ENCODE assay signal across 16 cellular contexts in the genomic region with DNA sequence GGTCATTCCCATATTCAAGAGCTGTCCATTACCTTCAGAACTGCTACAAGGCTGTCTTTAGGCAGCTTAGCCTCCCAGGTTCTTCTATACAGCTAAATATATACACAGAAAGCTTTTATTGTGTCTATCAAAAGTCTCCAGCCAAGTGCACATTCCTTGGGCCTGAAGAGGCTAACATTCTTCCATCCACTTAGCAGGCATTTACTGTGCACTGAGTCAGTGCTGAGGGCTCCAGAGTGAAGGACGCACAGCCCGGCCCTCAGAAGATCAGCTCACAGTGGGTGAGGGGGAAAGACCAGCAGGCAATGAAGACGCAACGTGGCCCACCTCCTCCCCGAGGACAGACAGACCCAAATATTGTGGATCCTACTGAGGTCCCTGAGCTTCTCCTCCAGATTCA.
A peak's percentile ranks its signal among the peaks of the same experiment; 100 is the strongest.
DNase-seq lines count a peak whose midpoint lies in the region; ATAC-seq, FAIRE-seq and TF ChIP-seq lines count a peak whose summit lies in the region.
"Had no signal": no experiment of that assay in that cellular context is flagged by ENCODE, and none has a peak within 500 bp of the region (broad histone marks: within the 10 kb centered on the region; RNA-seq: fewer than 3 reads in every experiment).

No MANE protein-coding gene starts in this region.

- no peak overlapping the region for H3K27ac ChIP-seq in left ventricle myocardium inferior (replicated peaks)
- no peak overlapping the region for H3K27ac ChIP-seq in neuronal stem cell (replicated peaks; ENCODE audit: low read length)
- H3K27ac ChIP-seq in substantia nigra (ENCODE audit: low read depth, low read length, poor library complexity, severe bottlenecking): no peak overlapping the region
- H3K27ac ChIP-seq: 22Rv1, BLaER1 had no signal

- no peak overlapping the region for H3K23ac ChIP-seq in neuronal stem cell (ENCODE audit: low read depth, low read length, poor library complexity)

- H3K36me3 ChIP-seq in left ventricle myocardium inferior (no peaks in the 10 kb centered on the region), neuronal stem cell (replicated peaks in 1 of 2; ENCODE audit: control insufficient read depth in 2 of 2, insufficient read depth in 2 of 2, low read length in 2 of 2) (no peaks in the 10 kb centered on the region)
- H3K36me3 ChIP-seq: BLaER1 had no signal

- no peaks in the 10 kb centered on the region for H3K79me1 ChIP-seq in neuronal stem cell (ENCODE audit: low read depth, low read length)

- no peak overlapping the region for H4K91ac ChIP-seq in neuronal stem cell (ENCODE audit: low read depth, low read length, poor library complexity)

- no peak overlapping the region for H3K9ac ChIP-seq in neuronal stem cell (ENCODE audit: low read depth, low read length, poor library complexity)
- H3K9ac ChIP-seq: BLaER1 had no signal

- DNase-seq in Right ventricle myocardium inferior (ENCODE audit: missing footprints) (no peak), left ventricle myocardium inferior (no peak), HTR-8/SVneo (ENCODE audit: insufficient read length, low spot score) (no peak), astrocyte of the hippocampus (ENCODE audit: low read depth, low spot score) (peak; percentile 58), neuronal stem cell (ENCODE audit: low spot score) (no peak), GM12891 (ENCODE audit: insufficient read length, low spot score) (no peak), T-helper 9 cell (no peak), substantia nigra (lab: John Stamatoyannopoulos, UW) (no peak)
- DNase-seq: AML-193; Caco-2; CD8-positive, alpha-beta memory T cell; DND-41; GDM1; HCEC 1CT had no signal

- peak overlapping the region; percentile 7 for H4K8ac ChIP-seq in neuronal stem cell (ENCODE audit: low read depth, low read length)

- H2AK5ac ChIP-seq in neuronal stem cell (ENCODE audit: low read depth, low read length): peak overlapping the region; percentile 60

- H3K27me3 ChIP-seq in left ventricle myocardium inferior (ENCODE audit: low read depth) (no peaks in the 10 kb centered on the region), neuronal stem cell (ENCODE audit: control insufficient read depth in 3 of 3, insufficient read depth in 3 of 3, low read depth in 1 of 3, low read length in 3 of 3) (no peaks in the 10 kb centered on the region)
- H3K27me3 ChIP-seq: BLaER1 had no signal

- peak; percentile 52 for ATAC-seq in Right ventricle myocardium inferior

- H3K4me3 ChIP-seq in left ventricle myocardium inferior (no peak overlapping the region), neuronal stem cell (ENCODE audit: low read length in 2 of 2) (no peak overlapping the region)
- H3K4me3 ChIP-seq: BLaER1 had no signal

- H3K4me2 ChIP-seq in neuronal stem cell (ENCODE audit: insufficient read depth, low read length, poor library complexity, severe bottlenecking): no peak overlapping the region
- H3K4me2 ChIP-seq: BLaER1 had no signal

- no peak overlapping the region for H2BK120ac ChIP-seq in neuronal stem cell (ENCODE audit: low read depth, low read length)

- FAIRE-seq in HTR-8/SVneo (lab: Jason Lieb, UNC) (peak; percentile 55), GM12891 (lab: Jason Lieb, UNC) (no peak)

- H3K9me3 ChIP-seq in left ventricle myocardium inferior (replicated peaks) (peaks cover 3% of the 10 kb centered on the region), neuronal stem cell (replicated peaks in 1 of 2; ENCODE audit: control insufficient read depth in 2 of 2, insufficient read depth in 1 of 2, low read depth in 1 of 2, low read length in 2 of 2) (peaks cover 0 to 2% of the 10 kb centered on the region in 2 donors)
- H3K9me3 ChIP-seq: BLaER1 had no signal

- no peak overlapping the region for H2BK15ac ChIP-seq in neuronal stem cell (ENCODE audit: low read length)

- no peak overlapping the region for H3K18ac ChIP-seq in neuronal stem cell (ENCODE audit: low read length)

- intact Hi-C loops in Right ventricle myocardium inferior (cut with DNase I): no loop called here
- intact Hi-C loops in left ventricle myocardium inferior (cut with micrococcal nuclease): no loop called here

- no peak overlapping the region for H3K14ac ChIP-seq in neuronal stem cell (ENCODE audit: low read length)

- no peak overlapping the region for H2BK12ac ChIP-seq in neuronal stem cell (ENCODE audit: low read length)

- no peak overlapping the region for H3K4ac ChIP-seq in neuronal stem cell (ENCODE audit: low read length)

- TF ChIP-seq CTCF in left ventricle myocardium inferior (IDR thresholded peaks at IDR 0.05; ENCODE audit: borderline replicate concordance): no peak

- no CpG with 5 or more reads among the region's 5 CpGs for WGBS in neuronal stem cell (ENCODE audit: extremely low coverage in 2 of 2, insufficient read length in 2 of 2, insufficient replicate concordance in 1 of 2), 2 donors

- no peak overlapping the region for H2BK5ac ChIP-seq in neuronal stem cell (ENCODE audit: low read length)

- H3K4me1 ChIP-seq in left ventricle myocardium inferior (peaks cover 6% of the 10 kb centered on the region), neuronal stem cell (ENCODE audit: control insufficient read depth in 2 of 2, insufficient read depth in 1 of 2, low read depth in 1 of 2, low read length in 2 of 2) (peaks cover 0 to 1% of the 10 kb centered on the region in 2 donors)
- H3K4me1 ChIP-seq: BLaER1, Caco-2 had no signal

- no peak for TF ChIP-seq POLR2A in GM12891 (IDR thresholded peaks at IDR 0.05; ENCODE audit: low read depth, low read length)

- H2AFZ ChIP-seq in neuronal stem cell (ENCODE audit: low read length): no peak overlapping the region

TF ChIP-seq in GM12891, 5 proteins besides CTCF, POLR2A, EP300 and RAD21:
- no peak for TF ChIP-seq POU2F2 (IDR thresholded peaks at IDR 0.05; ENCODE audit: low read depth, low read length)
- no peak for TF ChIP-seq POLR2AphosphoS5 (IDR thresholded peaks at IDR 0.05; ENCODE audit: low read depth, low read length)
- no peak for TF ChIP-seq SPI1 (IDR thresholded peaks at IDR 0.05; ENCODE audit: low read depth, low read length)
- no peak for TF ChIP-seq TAF1 (IDR thresholded peaks at IDR 0.05; ENCODE audit: low read depth, low read length)
- no peak for TF ChIP-seq PAX5 (IDR thresholded peaks at IDR 0.05; ENCODE audit: insufficient read depth, low read length, severe bottlenecking)
